Comparison of ENCODE assay signal across 25 cellular contexts in the genomic region with DNA sequence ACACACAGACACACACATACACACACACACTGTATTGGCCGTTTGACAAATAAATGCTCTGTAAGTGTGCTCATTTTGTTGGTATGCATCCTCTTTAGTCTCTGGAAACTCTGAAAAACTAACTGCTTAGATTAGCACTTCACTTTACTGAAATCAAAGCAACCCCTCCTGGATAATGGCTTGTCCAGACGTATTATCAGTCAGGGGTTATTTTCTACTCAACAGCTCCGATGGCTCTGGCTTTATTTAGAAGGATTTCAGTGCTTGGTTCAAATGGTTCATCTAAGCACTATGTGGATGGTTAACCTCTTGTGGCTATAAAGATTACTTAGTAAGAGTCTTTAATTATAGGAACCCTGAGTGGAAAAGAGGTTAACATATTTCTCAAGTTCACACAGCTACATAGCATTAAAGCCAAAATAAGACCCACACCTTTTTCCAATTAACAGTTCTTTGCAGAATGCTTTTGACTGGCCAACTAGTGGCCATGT.
A peak's percentile ranks its signal among the peaks of the same experiment; 100 is the strongest.
DNase-seq lines count a peak whose midpoint lies in the region; ATAC-seq and TF ChIP-seq lines count a peak whose summit lies in the region.
"Had no signal": no experiment of that assay in that cellular context is flagged by ENCODE, and none has a peak within 500 bp of the region (broad histone marks: within the 10 kb centered on the region; RNA-seq: fewer than 3 reads in every experiment).

No MANE protein-coding gene starts in this region.

- no peaks in the 10 kb centered on the region for H3K36me3 ChIP-seq in adipocyte (ENCODE audit: control insufficient read depth, insufficient read depth, low read length, severe bottlenecking)
- H3K36me3 ChIP-seq: Peyer's patch, upper lobe of left lung had no signal

- no peaks in the 10 kb centered on the region for H3K9me3 ChIP-seq in adipocyte (ENCODE audit: control insufficient read depth, low read length)
- H3K9me3 ChIP-seq: Peyer's patch, upper lobe of left lung had no signal

- no peaks in the 10 kb centered on the region for H3K36me3 Mint-ChIP-seq in activated T-cell treated with anti-CD3 and anti-CD28 coated beads, Interleukin-2, amount 50 U/mL, for 24 hours (ENCODE audit: low read depth)
- H3K36me3 Mint-ChIP-seq: activated naive CD4-positive, alpha-beta T cell treated with anti-CD3 and anti-CD28 coated beads, Interleukin-2, amount 10 ng/mL, durations not matched to agents 7 days and 5 days; CD14-positive monocyte had no signal

- DNase-seq in GM03348 (ENCODE audit: low spot score), result peak; percentile 20
- DNase-seq in adipocyte (ENCODE audit: low read depth), result peak; percentile 53
- peak; percentile 72 for DNase-seq in fibroblast of peridontal ligament (ENCODE audit: extremely low read depth)
- no peak for DNase-seq in stimulated activated naive CD8-positive, alpha-beta T cell treated with anti-CD3 and anti-CD28 coated beads, Interleukin-15, Interleukin-2, amounts not matched to agents 100 U/mL and 50 U/mL, for 24 hours
- no peak for DNase-seq in activated T-cell treated with anti-CD3 and anti-CD28 coated beads, Interleukin-2, amount 50 U/mL, for 24 hours
- DNase-seq: activated naive CD4-positive, alpha-beta T cell treated with anti-CD3 and anti-CD28 coated beads, Interleukin-2, amount 10 ng/mL, durations not matched to agents 7 days and 5 days; activated T-cell treated with anti-CD3 and anti-CD28 coated beads, Interleukin-2, amount 50 U/mL, for 72 hours; anterior cingulate cortex; DMS 273 treated with DMSO at 0.1 percent for 48 hours; GDM1; NCI-H1092 treated with DMSO at 0.1 percent for 48 hours; NCI-H2029 treated with DMSO at 0.1 percent for 48 hours; NCI-H510A; nephron progenitor cell; NK-92 treated with Interleukin-12 subunit alpha and Interleukin-12 subunit beta, amount 100 ng/mL, for 24 hours; Peyer's patch; posterior cingulate gyrus; T-helper 1 cell; upper lobe of left lung had no signal

- H3K4me1 Mint-ChIP-seq in activated T-cell treated with anti-CD3 and anti-CD28 coated beads, Interleukin-2, amount 50 U/mL, for 24 hours (ENCODE audit: low read depth), result no peaks in the 10 kb centered on the region
- H3K4me1 Mint-ChIP-seq: activated naive CD4-positive, alpha-beta T cell treated with anti-CD3 and anti-CD28 coated beads, Interleukin-2, amount 10 ng/mL, durations not matched to agents 7 days and 5 days; nephron progenitor cell had no signal

- no peak for TF ChIP-seq CTCF in 22Rv1 (IDR thresholded peaks at IDR 0.05)

- no peaks in the 10 kb centered on the region for H3K27me3 ChIP-seq in adipocyte (replicated peaks; ENCODE audit: control insufficient read depth, insufficient read depth, low read length)
- H3K27me3 ChIP-seq: Peyer's patch, upper lobe of left lung had no signal

- ATAC-seq in HG02938 (IDR thresholded peaks at IDR 0.05; ENCODE audit: unreplicated experiment), result no peak
- no peak for ATAC-seq in stimulated activated naive CD8-positive, alpha-beta T cell treated with anti-CD3 and anti-CD28 coated beads, Interleukin-15, Interleukin-2, amounts not matched to agents 100 U/mL and 50 U/mL, for 24 hours
- ATAC-seq in GM19023 (IDR thresholded peaks at IDR 0.05; ENCODE audit: unreplicated experiment), result no peak
- ATAC-seq: activated T-cell treated with anti-CD3 and anti-CD28 coated beads, Interleukin-2, amount 50 U/mL, for 72 hours; left lobe of liver; sciatic nerve had no signal

- no peak overlapping the region for H3K4me3 ChIP-seq in adipocyte (ENCODE audit: low read length)
- H3K4me3 ChIP-seq: Peyer's patch, upper lobe of left lung had no signal

- H3K4me1 ChIP-seq in adipocyte (ENCODE audit: control insufficient read depth, insufficient read depth, low read length), result peaks cover 19% of the 10 kb centered on the region
- H3K4me1 ChIP-seq: Peyer's patch, upper lobe of left lung had no signal

- no peak overlapping the region for H3K9ac ChIP-seq in adipocyte (ENCODE audit: low read length)

- H3K27ac ChIP-seq in 22Rv1, result peak overlapping the region; percentile 97
- H3K27ac ChIP-seq: Peyer's patch, upper lobe of left lung had no signal

- H3K9me3 Mint-ChIP-seq in activated T-cell treated with anti-CD3 and anti-CD28 coated beads, Interleukin-2, amount 50 U/mL, for 24 hours, result peaks cover 6% of the 10 kb centered on the region
- H3K9me3 Mint-ChIP-seq: activated naive CD4-positive, alpha-beta T cell treated with anti-CD3 and anti-CD28 coated beads, Interleukin-2, amount 10 ng/mL, durations not matched to agents 7 days and 5 days; nephron progenitor cell had no signal

- H3K27me3 Mint-ChIP-seq in activated T-cell treated with anti-CD3 and anti-CD28 coated beads, Interleukin-2, amount 50 U/mL, for 24 hours, result no peaks in the 10 kb centered on the region
- H3K27me3 Mint-ChIP-seq: activated naive CD4-positive, alpha-beta T cell treated with anti-CD3 and anti-CD28 coated beads, Interleukin-2, amount 10 ng/mL, durations not matched to agents 7 days and 5 days had no signal

- H3K27ac Mint-ChIP-seq in activated T-cell treated with anti-CD3 and anti-CD28 coated beads, Interleukin-2, amount 50 U/mL, for 24 hours, result no peak overlapping the region
- H3K27ac Mint-ChIP-seq: activated naive CD4-positive, alpha-beta T cell treated with anti-CD3 and anti-CD28 coated beads, Interleukin-2, amount 10 ng/mL, durations not matched to agents 7 days and 5 days; activated T-cell treated with anti-CD3 and anti-CD28 coated beads, Interleukin-2, amount 50 U/mL, for 72 hours; nephron progenitor cell had no signal

- no peak overlapping the region for H3K4me3 Mint-ChIP-seq in activated T-cell treated with anti-CD3 and anti-CD28 coated beads, Interleukin-2, amount 50 U/mL, for 24 hours
- H3K4me3 Mint-ChIP-seq: activated naive CD4-positive, alpha-beta T cell treated with anti-CD3 and anti-CD28 coated beads, Interleukin-2, amount 10 ng/mL, durations not matched to agents 7 days and 5 days; activated T-cell treated with anti-CD3 and anti-CD28 coated beads, Interleukin-2, amount 50 U/mL, for 72 hours; CD14-positive monocyte; nephron progenitor cell had no signal

Comparison
In these comparisons a context has a peak if more than half of its experiments do, and no peak if none do; other contexts are left out.
1. DNase-seq: peak in GM03348 (single experiment), adipocyte (single experiment) and fibroblast of peridontal ligament (single experiment); none in stimulated activated naive CD8-positive, alpha-beta T cell treated with anti-CD3 and anti-CD28 coated beads, Interleukin-15, Interleukin-2, amounts not matched to agents 100 U/mL and 50 U/mL, for 24 hours (single experiment) and activated T-cell treated with anti-CD3 and anti-CD28 coated beads, Interleukin-2, amount 50 U/mL, for 24 hours (single experiment).